Comparison of ENCODE assay signal across 19 cellular contexts in the genomic region with DNA sequence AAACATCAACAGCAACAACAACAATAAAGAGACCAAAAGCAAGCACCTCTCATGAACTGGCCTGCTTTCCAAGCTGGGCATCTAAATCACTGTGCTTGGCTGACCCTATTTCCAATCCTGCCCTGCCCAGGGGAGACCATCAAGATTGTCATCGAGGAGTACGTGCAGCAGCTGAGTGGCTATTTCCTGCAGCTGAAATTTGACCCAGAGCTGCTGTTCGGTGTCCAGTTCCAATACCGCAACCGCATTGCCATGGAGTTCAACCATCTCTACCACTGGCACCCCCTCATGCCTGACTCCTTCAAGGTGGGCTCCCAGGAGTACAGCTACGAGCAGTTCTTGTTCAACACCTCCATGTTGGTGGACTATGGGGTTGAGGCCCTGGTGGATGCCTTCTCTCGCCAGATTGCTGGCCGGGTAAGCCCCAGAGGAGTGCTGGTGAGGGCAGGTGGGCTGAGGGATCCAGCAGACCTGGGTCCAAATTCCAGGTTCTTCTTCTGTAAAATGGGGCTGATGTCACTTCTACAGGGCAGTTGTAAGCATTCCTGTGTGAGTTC.
"Had no signal": no experiment of that assay in that cellular context is flagged by ENCODE, and none has a peak within 500 bp of the region (broad histone marks: within the 10 kb centered on the region; RNA-seq: fewer than 3 reads in every experiment).

No MANE protein-coding gene starts in this region.

- H3K9me3 ChIP-seq: colonic mucosa, lower lobe of right lung, psoas muscle, thoracic aorta had no signal

- DNase-seq: activated CD4-positive, alpha-beta memory T cell treated with anti-CD3 and anti-CD28 coated beads, Interleukin-2, amount 10 ng/mL, durations not matched to agents 7 days and 5 days; activated CD4-positive, alpha-beta T cell treated with anti-CD3 and anti-CD28 coated beads for 4 hours; activated effector memory CD4-positive, alpha-beta T cell treated with Interleukin-2 at 50 U/mL for 16 hours; activated naive CD4-positive, alpha-beta T cell treated with anti-CD3 and anti-CD28 coated beads, Interleukin-2, amount 50 U/mL, for 16 hours; activated T-cell treated with anti-CD3 and anti-CD28 coated beads, Interleukin-2, amount 50 U/mL, for 4 hours; aorta; brain microvascular endothelial cell; central memory CD4-positive, alpha-beta T cell; colonic mucosa; erythroblast; foreskin melanocyte; lower lobe of right lung; midbrain; naive B cell; psoas muscle; right cardiac atrium; stimulated activated CD4-positive, alpha-beta T cell treated with anti-CD3 and anti-CD28 coated beads, Interleukin-4, amount 100 ng/mL, for 4 hours; stimulated activated naive B cell treated with anti-CD40 and anti-IgM and Interleukin-4, amounts not matched to agents 10 μg/mL and 1 μg/mL and 100 μg/mL, for 72 hours had no signal

- ATAC-seq: activated T-cell treated with anti-CD3 and anti-CD28 coated beads, Interleukin-2, amount 50 U/mL, for 4 hours; lower lobe of right lung; right cardiac atrium; stimulated activated naive B cell treated with anti-CD40 and anti-IgM and Interleukin-4, amounts not matched to agents 10 μg/mL and 1 μg/mL and 100 μg/mL, for 72 hours had no signal

- H3K4me3 ChIP-seq: colonic mucosa, lower lobe of right lung, psoas muscle, thoracic aorta had no signal

- H3K4me1 ChIP-seq: colonic mucosa, lower lobe of right lung had no signal

- H3K36me3 ChIP-seq: brain microvascular endothelial cell, colonic mucosa, lower lobe of right lung, thoracic aorta had no signal
